ENCODE assay signal across 22 cellular contexts in genomic region chr7:148871551-148871950, GRCh38. TPM values are rescaled to one million over a fixed set of nuclear protein-coding genes. Genes with fewer than 3 reads are reported as not detected.
DNase-seq lines count a peak whose midpoint lies in the region; ATAC-seq, FAIRE-seq and TF ChIP-seq lines count a peak whose summit lies in the region.
"Had no signal": no experiment of that assay in that cellular context is flagged by ENCODE, and none has a peak within 500 bp of the region (broad histone marks: within the 10 kb centered on the region; RNA-seq: fewer than 3 reads in every experiment).

No MANE protein-coding gene starts in this region.

- H3K4me1 ChIP-seq in HepG2 (ENCODE audit: insufficient read depth, low read length), result peaks cover 46% of the 10 kb centered on the region; the same call in 1 of the 2 replicates
- H3K4me1 ChIP-seq in right lobe of liver, result no peaks in the 10 kb centered on the region
- H3K4me1 ChIP-seq in K562 (replicated peaks in 1 of 2; ENCODE audit: control insufficient read depth in 2 of 2, insufficient read depth in 2 of 2, low read length in 2 of 2), result peaks cover 32 to 44% of the 10 kb centered on the region in 2 experiments
- no peaks in the 10 kb centered on the region for H3K4me1 ChIP-seq in smooth muscle cell (ENCODE audit: low read depth)
- H3K4me1 ChIP-seq: A549 had no signal

- H3K27me3 Mint-ChIP-seq in natural killer cell treated with Interleukin-12 subunit alpha and Interleukin-12 subunit beta and Interleukin-15 and Interleukin-18, amount 100 ng/mL, for 72 hours, result no peaks in the 10 kb centered on the region
- H3K27me3 Mint-ChIP-seq: CD4-positive, alpha-beta memory T cell had no signal

- WGBS in HepG2 (ENCODE audit: low lambda C conversion rate), result 96% methylated on average over 5 of the region's 5 CpGs
- 93% methylated on average over 4 of the region's 5 CpGs for WGBS in right lobe of liver (ENCODE audit: insufficient coverage, low coverage, low lambda C conversion rate, missing lambda C conversion rate)
- WGBS in K562 (ENCODE audit: insufficient coverage, low coverage, missing lambda C conversion rate), result 97% methylated on average over 5 of the region's 5 CpGs
- 98% methylated on average over 5 of the region's 5 CpGs for WGBS in smooth muscle cell (ENCODE audit: low lambda C conversion rate)

- ATAC-seq in HepG2, result no peak
- ATAC-seq in right lobe of liver, result no peak
- no peak for ATAC-seq in K562
- no peak for ATAC-seq in natural killer cell treated with Interleukin-12 subunit alpha and Interleukin-12 subunit beta and Interleukin-15 and Interleukin-18, amount 100 ng/mL, for 72 hours
- ATAC-seq: A549, GM23338, HCT116 had no signal

- H4K20me1 ChIP-seq in HepG2 (ENCODE audit: insufficient read depth, low read length), result peaks cover 5% of the 10 kb centered on the region; the same call in 1 of the 2 replicates
- peaks cover 49% of the 10 kb centered on the region for H4K20me1 ChIP-seq in K562 (replicated peaks; ENCODE audit: control insufficient read depth, insufficient read depth, low read length)
- peaks cover 42% of the 10 kb centered on the region for H4K20me1 ChIP-seq in smooth muscle cell (ENCODE audit: low read depth)

- H3K4me3 Mint-ChIP-seq in natural killer cell treated with Interleukin-12 subunit alpha and Interleukin-12 subunit beta and Interleukin-15 and Interleukin-18, amount 100 ng/mL, for 72 hours, result peak overlapping the region; percentile 67
- H3K4me3 Mint-ChIP-seq: GM23338, H9, HFFc6 had no signal

- H3K4me3 ChIP-seq in HepG2 (replicated peaks in 1 of 3; ENCODE audit: insufficient read depth in 1 of 3, low read depth in 2 of 3, low read length in 3 of 3) (no peak overlapping the region), right lobe of liver (no peak overlapping the region), K562 (no peak overlapping the region), smooth muscle cell (no peak overlapping the region)
- H3K4me3 ChIP-seq: A549, GM23338 had no signal

- no peak for TF ChIP-seq EP300 in HepG2 (IDR thresholded peaks at IDR 0.05; ENCODE audit: low read depth in 2 of 2, low read length in 2 of 2)
- no peak for TF ChIP-seq EP300 in HepG2 (CRISPR knock-in tag; IDR thresholded peaks at IDR 0.05; ENCODE audit: borderline replicate concordance)
- no peak for TF ChIP-seq EP300 in K562 (IDR thresholded peaks at IDR 0.05; ENCODE audit: low read length)

- H3K9me1 ChIP-seq in K562 (ENCODE audit: control insufficient read depth, insufficient read depth, low read length), result no peaks in the 10 kb centered on the region

- H3K27me3 ChIP-seq in HepG2 (ENCODE audit: control insufficient read depth in 1 of 2, insufficient read depth in 2 of 2, low read length in 2 of 2) (no peaks in the 10 kb centered on the region), right lobe of liver (no peaks in the 10 kb centered on the region), K562 (ENCODE audit: control insufficient read depth in 2 of 2, insufficient read depth in 2 of 2, low read length in 2 of 2) (no peaks in the 10 kb centered on the region), smooth muscle cell (ENCODE audit: low read depth) (no peaks in the 10 kb centered on the region)

- H3K79me2 ChIP-seq in HepG2 (ENCODE audit: insufficient read depth, low read length), result peaks cover 96% of the 10 kb centered on the region
- peaks cover 100% of the 10 kb centered on the region for H3K79me2 ChIP-seq in K562 (ENCODE audit: control insufficient read depth, insufficient read depth, low read length)
- H3K79me2 ChIP-seq in smooth muscle cell (ENCODE audit: low read depth), result peaks cover 97% of the 10 kb centered on the region

- TF ChIP-seq CTCF in HepG2 (CRISPR knock-in tag; IDR thresholded peaks at IDR 0.05), result no peak
- no peak for TF ChIP-seq CTCF in right lobe of liver (IDR thresholded peaks at IDR 0.05)
- no peak for TF ChIP-seq CTCF in K562 (IDR thresholded peaks at IDR 0.05 in 2 of 3, conservative IDR thresholded peaks at IDR 0.05 in 1 of 3; ENCODE audit: insufficient read depth in 2 of 3, low read depth in 1 of 3, low read length in 3 of 3)
- TF ChIP-seq CTCF in smooth muscle cell (IDR thresholded peaks at IDR 0.05; ENCODE audit: borderline replicate concordance, insufficient read depth, poor library complexity, severe bottlenecking), result no peak

- no peak overlapping the region for H3K9ac ChIP-seq in HepG2 (ENCODE audit: insufficient read depth, low read depth, low read length)
- H3K9ac ChIP-seq in K562 (ENCODE audit: insufficient read depth in 1 of 2, low read depth in 2 of 2, low read length in 2 of 2), result no peak overlapping the region
- no peak overlapping the region for H3K9ac ChIP-seq in smooth muscle cell (ENCODE audit: low read depth)

- TF ChIP-seq POLR2A in HepG2 (IDR thresholded peaks at IDR 0.05; ENCODE audit: insufficient read depth in 1 of 2, low read depth in 2 of 2, low read length in 2 of 2), result no peak
- no peak for TF ChIP-seq POLR2A in right lobe of liver (IDR thresholded peaks at IDR 0.05)
- no peak for TF ChIP-seq POLR2A in K562 (conservative IDR thresholded peaks at IDR 0.05)

- H3K36me3 Mint-ChIP-seq in natural killer cell treated with Interleukin-12 subunit alpha and Interleukin-12 subunit beta and Interleukin-15 and Interleukin-18, amount 100 ng/mL, for 72 hours, result peaks cover 12% of the 10 kb centered on the region

- peaks cover 10% of the 10 kb centered on the region for H3K9me3 Mint-ChIP-seq in natural killer cell treated with Interleukin-12 subunit alpha and Interleukin-12 subunit beta and Interleukin-15 and Interleukin-18, amount 100 ng/mL, for 72 hours

- in situ Hi-C loops in HepG2 (cut with HindIII; ENCODE audit: extremely low pct_ligation_motif_present, low pct_unique_long_range_greater_than_20kb) (no loop called here), K562 (cut with MboI) (no loop called here), ACHN (cut with HindIII; ENCODE audit: low pct_ligation_motif_present, low pct_unique_long_range_greater_than_20kb, low sequenced_read_pairs) (no loop called here)

- H3K27ac ChIP-seq in HepG2 (ENCODE audit: extremely low read length, insufficient read depth, low read length), result no peak overlapping the region
- H3K27ac ChIP-seq in right lobe of liver, result no peak overlapping the region
- H3K27ac ChIP-seq in K562 (ENCODE audit: extremely low read depth, low read depth, low read length), result no peak overlapping the region
- no peak overlapping the region for H3K27ac ChIP-seq in smooth muscle cell (ENCODE audit: low read depth)
- H3K27ac ChIP-seq: A549 had no signal

- H3K4me2 ChIP-seq in HepG2 (ENCODE audit: low read depth, low read length) (no peak overlapping the region), K562 (ENCODE audit: insufficient read depth, low read length) (no peak overlapping the region), smooth muscle cell (no peak overlapping the region)
- H3K4me2 ChIP-seq: A549, GM23338 had no signal

- no peaks in the 10 kb centered on the region for H3F3A ChIP-seq in smooth muscle cell (ENCODE audit: low read depth)

- H3K36me3 ChIP-seq in HepG2 (replicated peaks in 1 of 2; ENCODE audit: control insufficient read depth in 1 of 2, insufficient read depth in 2 of 2, low read length in 2 of 2), result no peaks in the 10 kb centered on the region
- H3K36me3 ChIP-seq in right lobe of liver, result no peaks in the 10 kb centered on the region
- H3K36me3 ChIP-seq in K562 (ENCODE audit: control insufficient read depth, insufficient read depth, low read length), result peaks cover 26% of the 10 kb centered on the region; the same call in 2 of the 3 replicates
- no peaks in the 10 kb centered on the region for H3K36me3 ChIP-seq in smooth muscle cell (ENCODE audit: low read depth)

- H2AFZ ChIP-seq in HepG2 (ENCODE audit: low read length), result no peak overlapping the region
- no peak overlapping the region for H2AFZ ChIP-seq in K562 (ENCODE audit: low read depth, low read length)
- no peak overlapping the region for H2AFZ ChIP-seq in smooth muscle cell (ENCODE audit: low read depth)
- H2AFZ ChIP-seq: GM23338 had no signal

- CTCF ChIA-PET in HepG2 (lab: Yijun Ruan, JAX; ENCODE audit: low intra/inter-chr PET ratio, low total read pairs), result no interaction called here
- CTCF ChIA-PET in K562 (lab: Yijun Ruan, JAX; ENCODE audit: low intra/inter-chr PET ratio), result no interaction called here

- DNase-seq in HepG2 (ENCODE audit: low spot score) (no peak), right lobe of liver (no peak), K562 (ENCODE audit: extremely low read depth in 1 of 4, low spot score in 3 of 4) (no peak), NAMALWA (ENCODE audit: low spot score) (no peak), ACHN (no peak), smooth muscle cell (lab: John Stamatoyannopoulos, UW; ENCODE audit: unreplicated experiment) (no peak)
- DNase-seq in natural killer cell treated with Interleukin-12 subunit alpha and Interleukin-12 subunit beta and Interleukin-15 and Interleukin-18, amount 100 ng/mL, for 72 hours (ENCODE audit: low spot score), result no peak
- DNase-seq: 8988T; C1 segment of cervical spinal cord; Calu3; CD4-positive, alpha-beta memory T cell; COR-L47; DMS53; DMS79 treated with DMSO at 0.1 percent for 48 hours; GF-D8; H9; HFFc6 had no signal

- POLR2A ChIA-PET in HepG2 (lab: Yijun Ruan, JAX), result no interaction called here
- POLR2A ChIA-PET in K562 (lab: Yijun Ruan, JAX), result interaction anchor here (0.6 to 4.0 kb wide), 5 partner anchors 8 to 66 kb away, joined by 3 to 37 read pairs (median 3); partner anchors contain the start of gene EZH2

- TF ChIP-seq RAD21 in HepG2 (CRISPR knock-in tag; IDR thresholded peaks at IDR 0.05) (no peak), K562 (CRISPR knock-in tag; conservative IDR thresholded peaks at IDR 0.05 in 1 of 2, IDR thresholded peaks at IDR 0.05 in 1 of 2) (no peak)

- H3K4me1 Mint-ChIP-seq in natural killer cell treated with Interleukin-12 subunit alpha and Interleukin-12 subunit beta and Interleukin-15 and Interleukin-18, amount 100 ng/mL, for 72 hours (ENCODE audit: low read depth in 2 of 2), result peaks cover 33 to 38% of the 10 kb centered on the region in 2 donors

- intact Hi-C loops in HepG2 (cut with micrococcal nuclease; ENCODE audit: unreplicated experiment) (no loop called here), right lobe of liver (cut with DNase I) (no loop called here), K562 (cut with micrococcal nuclease) (no loop called here)

- BruUV-seq in HepG2 (replicated peaks; lab: Mats Ljungman, UMichigan) (no TSS peak), K562 (replicated peaks; lab: Mats Ljungman, UMichigan) (no TSS peak)

- H3K27ac Mint-ChIP-seq in natural killer cell treated with Interleukin-12 subunit alpha and Interleukin-12 subunit beta and Interleukin-15 and Interleukin-18, amount 100 ng/mL, for 72 hours, result peak overlapping the region in 1 of 2 donors; percentile 80
- H3K27ac Mint-ChIP-seq: CD4-positive, alpha-beta memory T cell; GM23338; H9; HFFc6 had no signal

- no peak for FAIRE-seq in HepG2 (lab: Jason Lieb, UNC)
- no peak for FAIRE-seq in K562 (lab: Jason Lieb, UNC)
- FAIRE-seq: A549, GM12891, GM18507 had no signal

- H3K9me3 ChIP-seq in HepG2 (ENCODE audit: low read length) (no peaks in the 10 kb centered on the region), right lobe of liver (no peaks in the 10 kb centered on the region), K562 (replicated peaks; ENCODE audit: control insufficient read depth, insufficient read depth, low read depth, low read length) (no peaks in the 10 kb centered on the region), smooth muscle cell (replicated peaks; ENCODE audit: low read depth) (no peaks in the 10 kb centered on the region)
- H3K9me3 ChIP-seq: A549 had no signal

RNA-seq across cellular contexts. Expression of gene EZH2, which starts 12.5 kb away (rescaled TPM):
- 30.4 and 34.3 TPM in 2 replicates for total RNA-seq in HepG2 (2016; rRNA removed; fragmentation: Illumina TruSeq; extraction: Trizol)
- 13.9 and 14.3 TPM in 2 replicates for total RNA-seq in HepG2 (2016; cell fraction: cytosol; rRNA removed; fragmentation: Illumina TruSeq; extraction: Trizol; ENCODE audit: low read depth)
- 29.1 and 32.6 TPM in 2 replicates for total RNA-seq in HepG2 (2016; cell fraction: insoluble cytoplasmic fraction; rRNA removed; fragmentation: Illumina TruSeq; extraction: Trizol)
- total RNA-seq in HepG2 (2016; cell fraction: membrane; rRNA removed; fragmentation: Illumina TruSeq; extraction: Trizol), result 15.3 and 18.4 TPM in 2 replicates
- 42.5 and 46.2 TPM in 2 replicates for total RNA-seq in HepG2 (2016; cell fraction: nucleus; rRNA removed; fragmentation: Illumina TruSeq; extraction: Trizol)
- 18.2 and 26.0 TPM in 2 replicates for polyA plus RNA-seq in HepG2 (2011; rRNA removed)
- 8.4 and 9.7 TPM in 2 replicates for polyA plus RNA-seq in HepG2 (2011; cell fraction: cytosol; rRNA removed)
- 45.8 and 55.1 TPM in 2 replicates for polyA plus RNA-seq in HepG2 (2011; cell fraction: nucleus; rRNA removed)
- polyA plus RNA-seq in HepG2 (2012), result 13.6 and 17.0 TPM in 2 replicates
- polyA plus RNA-seq in HepG2 (2016; cell fraction: cytosol; fragmentation: Illumina TruSeq; extraction: Trizol; ENCODE audit: low read depth), result 5.1 and 5.3 TPM in 2 replicates
- 36.1 and 37.6 TPM in 2 replicates for polyA plus RNA-seq in HepG2 (2016; cell fraction: insoluble cytoplasmic fraction; fragmentation: Illumina TruSeq; extraction: Trizol; ENCODE audit: low read depth)
- 9.1 and 10.1 TPM in 2 replicates for polyA plus RNA-seq in HepG2 (2016; cell fraction: membrane; fragmentation: Illumina TruSeq; extraction: Trizol; ENCODE audit: low read depth)
- polyA plus RNA-seq in HepG2 (2016; cell fraction: nucleus; fragmentation: Illumina TruSeq; extraction: Trizol; ENCODE audit: insufficient read depth, low read depth), result 84.1 and 90.6 TPM in 2 replicates
- polyA minus RNA-seq in HepG2 (2011; rRNA and poly(A)+ RNA removed; ENCODE audit: low replicate concordance), result 7.3 and 35.4 TPM in 2 replicates
- 6.2 and 7.2 TPM in 2 replicates for polyA minus RNA-seq in HepG2 (2011; cell fraction: cytosol; rRNA and poly(A)+ RNA removed)
- polyA minus RNA-seq in HepG2 (2011; cell fraction: nucleus; rRNA and poly(A)+ RNA removed), result 42.3 and 48.2 TPM in 2 replicates
- 1 to 10 TPM; 1.2 to 4.2 (median 1.9) TPM for total RNA-seq in right lobe of liver
- 140 and 431 TPM in 2 replicates for total RNA-seq in K562 (2011; cell fraction: chromatin; rRNA removed; ENCODE audit: low replicate concordance)
- total RNA-seq in K562 (2011; cell fraction: nucleolus; rRNA removed), result 73.7 and 105 TPM in 2 replicates
- total RNA-seq in K562 (2011; cell fraction: nucleoplasm; rRNA removed), result 141 and 150 TPM in 2 replicates
- total RNA-seq in K562 (2014; rRNA removed), result 93.8 and 109 TPM in 2 replicates
- 98.6 and 116 TPM in 2 replicates for total RNA-seq in K562 (2014; rRNA removed; fragmentation: Illumina TruSeq; extraction: Trizol)
- total RNA-seq in K562 (2015; rRNA removed; fragmentation: Illumina TruSeq; extraction: Trizol), result 82.7 and 88.5 TPM in 2 replicates
- total RNA-seq in K562 (2021), result 109 and 118 TPM in 2 replicates
- polyA plus RNA-seq in K562 (2011; rRNA removed), result 172 and 175 TPM in 2 replicates
- polyA plus RNA-seq in K562 (2011; cell fraction: cytosol; rRNA removed), result 52.3 and 86.8 TPM in 2 replicates
- polyA plus RNA-seq in K562 (2011; cell fraction: nucleus; rRNA removed), result 308 and 479 TPM in 2 replicates
- polyA plus RNA-seq in K562 (2012), result 96.3 and 101 TPM in 2 replicates
- polyA plus RNA-seq in K562 (2014; fragmentation: Illumina TruSeq; extraction: Trizol), result 146 and 170 TPM in 2 replicates
- 10 to 100 TPM; 48.7 to 63.0 TPM for polyA plus RNA-seq in K562 (2014; fragmentation: Nextera tagmentation; extraction: Ambion mirVana)
- 137 and 157 TPM in 2 replicates for polyA plus RNA-seq in K562 (2014; rRNA removed)
- polyA minus RNA-seq in K562 (2011; rRNA and poly(A)+ RNA removed), result 123 and 134 TPM in 2 replicates
- 54.2 and 59.2 TPM in 2 replicates for polyA minus RNA-seq in K562 (2011; cell fraction: cytosol; rRNA and poly(A)+ RNA removed)
- polyA minus RNA-seq in K562 (2011; cell fraction: nucleus; rRNA and poly(A)+ RNA removed), result 83.7 and 175 TPM in 2 replicates
- 100 to 1,000 TPM in 1 of 2 donors, 10 to 100 TPM in 1; 70.6 to 113 TPM for total RNA-seq in natural killer cell treated with Interleukin-12 subunit alpha and Interleukin-12 subunit beta and Interleukin-15 and Interleukin-18, amount 100 ng/mL, for 72 hours
- total RNA-seq in smooth muscle cell, result 20.5 and 22.9 TPM in 2 replicates
- polyA plus RNA-seq in smooth muscle cell, result 11.5 and 12.0 TPM in 2 replicates

Comparison
In these comparisons a context has a peak if more than half of its experiments do, and no peak if none do; other contexts are left out.
1. Of the 241 proteins assayed by ChIP-seq in both HepG2 and K562: peak only in HepG2: none; only in K562: ZNF121; in both: none; in neither: 240.